9 cellular contexts compared by ENCODE assay signal in genomic region chr10:130141460-130141859, GRCh38. TPM values are rescaled to one million over a fixed set of nuclear protein-coding genes. Genes with fewer than 3 reads are reported as not detected.
DNase-seq lines count a peak whose midpoint lies in the region; ATAC-seq and TF ChIP-seq lines count a peak whose summit lies in the region.
"Had no signal": no experiment of that assay in that cellular context is flagged by ENCODE, and none has a peak within 500 bp of the region (broad histone marks: within the 10 kb centered on the region; RNA-seq: fewer than 3 reads in every experiment).

No MANE protein-coding gene starts in this region.

- no peak overlapping the region for H3K27ac ChIP-seq in upper lobe of right lung
- H3K27ac ChIP-seq: KMS-11 had no signal

- H3K4me3 ChIP-seq in upper lobe of right lung = no peak overlapping the region
- H3K4me3 ChIP-seq in mucosa of descending colon = no peak overlapping the region

- no peaks in the 10 kb centered on the region for H3K27me3 ChIP-seq in upper lobe of right lung

- H3K4me1 ChIP-seq in upper lobe of right lung (peaks cover 27% of the 10 kb centered on the region), mucosa of descending colon (ENCODE audit: low read depth) (peaks cover 25% of the 10 kb centered on the region)

- intact Hi-C loops in upper lobe of right lung (cut with DNase I) (no loop called here), mucosa of descending colon (cut with DNase I, micrococcal nuclease) (no loop called here), Right ventricle myocardium inferior (cut with DNase I) (no loop called here)

- H3K9me3 ChIP-seq in upper lobe of right lung (no peaks in the 10 kb centered on the region), mucosa of descending colon (no peaks in the 10 kb centered on the region)

- peak; percentile 18 for ATAC-seq in GM18861 (IDR thresholded peaks at IDR 0.05; ENCODE audit: unreplicated experiment)
- ATAC-seq in GM21723 (IDR thresholded peaks at IDR 0.05; ENCODE audit: unreplicated experiment) = peak; percentile 33
- ATAC-seq in HG03439 (IDR thresholded peaks at IDR 0.05; ENCODE audit: unreplicated experiment) = no peak
- no peak for ATAC-seq in upper lobe of right lung
- no peak for ATAC-seq in mucosa of descending colon
- ATAC-seq in Right ventricle myocardium inferior = no peak

- TF ChIP-seq CTCF in upper lobe of right lung (IDR thresholded peaks at IDR 0.05) (no peak), mucosa of descending colon (IDR thresholded peaks at IDR 0.05) (no peak)

- peak; percentile 54 for DNase-seq in NAMALWA (ENCODE audit: low spot score)
- DNase-seq in glomerular visceral epithelial cell (ENCODE audit: extremely low spot score) = peak; percentile 47
- no peak for DNase-seq in upper lobe of right lung
- no peak for DNase-seq in mucosa of descending colon
- no peak for DNase-seq in Right ventricle myocardium inferior (ENCODE audit: missing footprints)

- H3K36me3 ChIP-seq in upper lobe of right lung = peaks cover 9% of the 10 kb centered on the region
- no peaks in the 10 kb centered on the region for H3K36me3 ChIP-seq in mucosa of descending colon (ENCODE audit: low read depth)

RNA-seq across cellular contexts. Expression of gene GLRX3, which starts 5.3 kb away (rescaled TPM):
- total RNA-seq in upper lobe of right lung (53.1 TPM), mucosa of descending colon (10 to 100 TPM; 44.3 to 58.2 (median 57.2) TPM), Right ventricle myocardium inferior (74.3 TPM)

RNA-seq across cellular contexts. Expression of gene C10orf143, which starts 30.8 kb away (rescaled TPM):
- total RNA-seq in upper lobe of right lung = 3.4 TPM
- total RNA-seq in mucosa of descending colon = 10 to 100 TPM in 1 of 3 donors, 1 to 10 TPM in 2; 2.3 to 10.4 (median 4.2) TPM
- total RNA-seq in Right ventricle myocardium inferior = 1.4 TPM

Comparison
In these comparisons a context has a peak if more than half of its experiments do, and no peak if none do; other contexts are left out.
1. ATAC-seq: peak in GM18861 (single experiment) and GM21723 (single experiment); none in HG03439 (single experiment), upper lobe of right lung (single experiment), mucosa of descending colon (single experiment) and Right ventricle myocardium inferior (single experiment).
2. DNase-seq: peak in NAMALWA (single experiment) and glomerular visceral epithelial cell (single experiment); none in upper lobe of right lung (single experiment), mucosa of descending colon (0 of 3) and Right ventricle myocardium inferior (single experiment).